Comparison of ENCODE assay signal across 9 cellular contexts in genomic region chr10:110269641-110270318, GRCh38. TPM values are rescaled to one million over a fixed set of nuclear protein-coding genes. Genes with fewer than 3 reads are reported as not detected.
DNase-seq lines count a peak whose midpoint lies in the region; TF ChIP-seq lines count a peak whose summit lies in the region.
"Had no signal": no experiment of that assay in that cellular context is flagged by ENCODE, and none has a peak within 500 bp of the region (broad histone marks: within the 10 kb centered on the region; RNA-seq: fewer than 3 reads in every experiment).

No MANE protein-coding gene starts in this region.

- H3K9ac ChIP-seq in colonic mucosa (ENCODE audit: low read depth in 2 of 2, low read length in 2 of 2), result peak overlapping the region in 1 of 2 donors; percentile 46

- no peaks in the 10 kb centered on the region for H3K9me3 ChIP-seq in colonic mucosa

- H3K4me1 Mint-ChIP-seq in activated CD4-positive, alpha-beta T cell treated with anti-CD3 and anti-CD28 coated beads, Interleukin-2, amount 10 ng/mL, durations not matched to agents 24 days and 14 days, result peaks cover 18% of the 10 kb centered on the region

- H3K27ac ChIP-seq in colonic mucosa, result peak overlapping the region; percentile 31

- peaks cover 1% of the 10 kb centered on the region for H3K36me3 Mint-ChIP-seq in activated CD4-positive, alpha-beta T cell treated with anti-CD3 and anti-CD28 coated beads, Interleukin-2, amount 10 ng/mL, durations not matched to agents 24 days and 14 days (ENCODE audit: low read depth)

- peaks cover 10% of the 10 kb centered on the region for H3K4me1 ChIP-seq in colonic mucosa

- no peaks in the 10 kb centered on the region for H3K36me3 ChIP-seq in colonic mucosa

- H3K4me3 Mint-ChIP-seq in activated CD4-positive, alpha-beta T cell treated with anti-CD3 and anti-CD28 coated beads, Interleukin-2, amount 10 ng/mL, durations not matched to agents 24 days and 14 days, result peak overlapping the region; percentile 17

- H3K9me3 Mint-ChIP-seq in activated CD4-positive, alpha-beta T cell treated with anti-CD3 and anti-CD28 coated beads, Interleukin-2, amount 10 ng/mL, durations not matched to agents 24 days and 14 days, result no peaks in the 10 kb centered on the region

- H3K27me3 Mint-ChIP-seq in activated CD4-positive, alpha-beta T cell treated with anti-CD3 and anti-CD28 coated beads, Interleukin-2, amount 10 ng/mL, durations not matched to agents 24 days and 14 days, result peaks cover 33% of the 10 kb centered on the region

- TF ChIP-seq CTCF in colonic mucosa (IDR thresholded peaks at IDR 0.05), result no peak

- no peak overlapping the region for H3K4me3 ChIP-seq in colonic mucosa
- H3K4me3 ChIP-seq: skin epidermis had no signal

- intact Hi-C loops in activated CD4-positive, alpha-beta T cell treated with anti-CD3 and anti-CD28 coated beads, Interleukin-2, amount 10 ng/mL, durations not matched to agents 24 days and 14 days (cut with micrococcal nuclease), result no loop called here
- intact Hi-C loops in colonic mucosa (cut with DNase I), result loop anchor here (5.0 to 10.0 kb wide), 2 partner anchors 37 to 385 kb away; no protein-coding TSS in a partner anchor

- no peaks in the 10 kb centered on the region for H3K27me3 ChIP-seq in colonic mucosa

- DNase-seq in activated CD4-positive, alpha-beta T cell treated with anti-CD3 and anti-CD28 coated beads, Interleukin-2, amount 10 ng/mL, durations not matched to agents 24 days and 14 days, result peak; percentile 62
- DNase-seq in activated CD4-positive, alpha-beta T cell treated with anti-CD3 and anti-CD28 coated beads, Interleukin-2, amount 50 U/mL, for 4 hours, result no peak
- DNase-seq in Kasumi-1 (lab: John Stamatoyannopoulos, UW) (peak; percentile 13 to 21), colonic mucosa (peak; percentile 45), myocyte (ENCODE audit: low read depth) (peak; percentile 33), HPDE6-E6E7 (ENCODE audit: extremely low spot score) (no peak), GF-D8 (lab: John Stamatoyannopoulos, UW) (no peak), NCI-H226 (no peak)

- no peak overlapping the region for H3K27ac Mint-ChIP-seq in activated CD4-positive, alpha-beta T cell treated with anti-CD3 and anti-CD28 coated beads, Interleukin-2, amount 10 ng/mL, durations not matched to agents 24 days and 14 days

RNA-seq across cellular contexts. Expression of gene SMNDC1, which starts 34.9 kb away (rescaled TPM):
- total RNA-seq in activated CD4-positive, alpha-beta T cell treated with anti-CD3 and anti-CD28 coated beads, Interleukin-2, amount 10 ng/mL, durations not matched to agents 24 days and 14 days, result 46.2 TPM in 2 replicates
- total RNA-seq in colonic mucosa, result 10 to 100 TPM; 24.8 to 32.1 TPM
- 6.5 and 9.9 TPM in 2 replicates for total RNA-seq in myocyte
- polyA plus RNA-seq in myocyte (2012), result 17.4 TPM

Comparison
In these comparisons a context has a peak if more than half of its experiments do, and no peak if none do; other contexts are left out.
1. DNase-seq: peak in activated CD4-positive, alpha-beta T cell treated with anti-CD3 and anti-CD28 coated beads, Interleukin-2, amount 10 ng/mL, durations not matched to agents 24 days and 14 days (single experiment), Kasumi-1 (2 of 2), colonic mucosa (single experiment) and myocyte (single experiment); none in activated CD4-positive, alpha-beta T cell treated with anti-CD3 and anti-CD28 coated beads, Interleukin-2, amount 50 U/mL, for 4 hours (0 of 2), HPDE6-E6E7 (single experiment), GF-D8 (single experiment) and NCI-H226 (single experiment).